In genomic region chr7:77799078-77799964, GRCh38 we compare ENCODE assay signal across 8 cellular contexts. TPM values are rescaled to one million over a fixed set of nuclear protein-coding genes. Genes with fewer than 3 reads are reported as not detected.
A peak's percentile ranks its signal among the peaks of the same experiment; 100 is the strongest.
DNase-seq lines count a peak whose midpoint lies in the region; ATAC-seq, FAIRE-seq and TF ChIP-seq lines count a peak whose summit lies in the region.

No MANE protein-coding gene starts in this region.

- peaks cover 17% of the 10 kb centered on the region for H3K4me1 ChIP-seq in keratinocyte (ENCODE audit: control insufficient read depth, extremely low read depth, insufficient read depth, low read length)

- dilution Hi-C loops in keratinocyte (cut with MboI; ENCODE audit: extremely low pct_ligation_motif_present, low sequenced_read_pairs) = no loop called here

- H3K79me2 ChIP-seq in keratinocyte (ENCODE audit: control insufficient read depth, insufficient read depth, low read length) = peaks cover 67% of the 10 kb centered on the region

- H3K9me1 ChIP-seq in keratinocyte (ENCODE audit: control insufficient read depth, extremely low read depth, insufficient read depth, low read length) = no peaks in the 10 kb centered on the region

- peak overlapping the region; percentile 92 for H3K9ac ChIP-seq in keratinocyte (ENCODE audit: control insufficient read depth, extremely low read depth, insufficient read depth, low read length)

- no peaks in the 10 kb centered on the region for H3K9me3 ChIP-seq in keratinocyte (ENCODE audit: control insufficient read depth, low read depth, low read length)

- H3K27ac ChIP-seq in caudate nucleus (ENCODE audit: low read depth, low read length) = peak overlapping the region; percentile 91
- H3K27ac ChIP-seq in keratinocyte (ENCODE audit: control insufficient read depth, insufficient read depth, low read length) = peak overlapping the region; percentile 76

- no peak for FAIRE-seq in keratinocyte (lab: Jason Lieb, UNC)

- peaks cover 2% of the 10 kb centered on the region for H4K20me1 ChIP-seq in keratinocyte (ENCODE audit: control insufficient read depth, extremely low read depth, insufficient read depth, low read length)

- H3K36me3 ChIP-seq in keratinocyte (ENCODE audit: control insufficient read depth in 2 of 2, extremely low read depth in 1 of 2, insufficient read depth in 2 of 2, low read length in 2 of 2) = peaks cover 0 to 1% of the 10 kb centered on the region in 2 experiments

- DNase-seq in AG10803 (ENCODE audit: low read depth) (peak; percentile 36), M059J (ENCODE audit: low read depth) (peak; percentile 49), T-helper 9 cell (peak; percentile 16), caudate nucleus (lab: John Stamatoyannopoulos, UW) (peak in 37 of 61 donors; percentile 10 to 68 (median 42)), keratinocyte (ENCODE audit: low read depth, low spot score) (no peak), cortex of kidney (lab: John Stamatoyannopoulos, UW) (no peak)
- DNase-seq in stimulated activated CD4-positive, alpha-beta T cell treated with anti-CD3 and anti-CD28 coated beads, Interleukin-15, amount 100 ng/mL, for 24 hours = peak; percentile 40

- peak overlapping the region; percentile 84 for H3K4me2 ChIP-seq in keratinocyte (ENCODE audit: control insufficient read depth, extremely low read depth, insufficient read depth, low read depth, low read length)

- peak overlapping the region; percentile 93 for H2AFZ ChIP-seq in keratinocyte (ENCODE audit: control insufficient read depth, low read length)

- ATAC-seq in GM19438 (IDR thresholded peaks at IDR 0.05; ENCODE audit: low read depth, unreplicated experiment) = peak; percentile 3

- H3K27me3 ChIP-seq in keratinocyte (ENCODE audit: control insufficient read depth, extremely low read depth, insufficient read depth, low read length) = no peaks in the 10 kb centered on the region

- H3K4me3 ChIP-seq in AG10803 (ENCODE audit: low read length) = peak overlapping the region; percentile 97
- H3K4me3 ChIP-seq in keratinocyte (ENCODE audit: control insufficient read depth in 2 of 3, extremely low read depth in 1 of 3, insufficient read depth in 2 of 3, low read depth in 1 of 3, low read length in 3 of 3) = peak overlapping the region; percentile 73 to 93 (median 88)

- no peak for TF ChIP-seq CTCF in AG10803 (conservative IDR thresholded peaks at IDR 0.05; ENCODE audit: low read length)
- TF ChIP-seq CTCF in keratinocyte (optimal IDR thresholded peaks at IDR 0.05 in 1 of 3, IDR thresholded peaks at IDR 0.05 in 1 of 3, conservative IDR thresholded peaks at IDR 0.05 in 1 of 3; ENCODE audit: extremely low read depth in 1 of 3, insufficient read depth in 2 of 3, low read length in 3 of 3) = no peak

RNA-seq across cellular contexts. Expression of gene PHTF2, which starts 0.7 kb away (rescaled TPM):
- total RNA-seq in M059J (2014; rRNA removed; shearing (Covaris generic)) = 39.3 and 46.0 TPM in 2 replicates
- polyA plus RNA-seq in keratinocyte = 13.6 to 24.1 TPM (median 16.4 TPM) in 3 replicates
- 25.6 TPM for polyA plus RNA-seq in keratinocyte (2011; ENCODE audit: low read depth)
- polyA plus RNA-seq in keratinocyte (2011; cell fraction: cytosol; rRNA removed) = 7.8 and 16.6 TPM in 2 replicates
- 15.9 and 21.8 TPM in 2 replicates for polyA plus RNA-seq in keratinocyte (2011; cell fraction: nucleus; rRNA removed)
- 11.4 and 13.6 TPM in 2 replicates for polyA plus RNA-seq in keratinocyte (2012; ENCODE audit: low replicate concordance)
- polyA minus RNA-seq in keratinocyte = 5.1 to 26.1 TPM (median 8.6 TPM) in 3 replicates
- 11.1 TPM for polyA minus RNA-seq in keratinocyte (2011; cell fraction: cytosol; rRNA and poly(A)+ RNA removed)
- 15.3 and 32.1 TPM in 2 replicates for polyA minus RNA-seq in keratinocyte (2011; cell fraction: nucleus; rRNA and poly(A)+ RNA removed)

RNA-seq across cellular contexts. Expression of gene TMEM60, which starts 1.1 kb away (rescaled TPM):
- 49.7 and 59.7 TPM in 2 replicates for total RNA-seq in M059J (2014; rRNA removed; shearing (Covaris generic))
- 18.6 to 27.5 TPM (median 21.3 TPM) in 3 replicates for polyA plus RNA-seq in keratinocyte
- polyA plus RNA-seq in keratinocyte (2011; ENCODE audit: low read depth) = 2.3 TPM
- polyA plus RNA-seq in keratinocyte (2011; cell fraction: cytosol; rRNA removed) = 17.2 and 26.9 TPM in 2 replicates
- polyA plus RNA-seq in keratinocyte (2011; cell fraction: nucleus; rRNA removed) = 16.2 and 20.6 TPM in 2 replicates
- 15.8 and 16.0 TPM in 2 replicates for polyA plus RNA-seq in keratinocyte (2012; ENCODE audit: low replicate concordance)
- 1.5 to 9.4 TPM (median 7.6 TPM) in 3 replicates for polyA minus RNA-seq in keratinocyte
- polyA minus RNA-seq in keratinocyte (2011; cell fraction: cytosol; rRNA and poly(A)+ RNA removed) = 5.4 TPM
- polyA minus RNA-seq in keratinocyte (2011; cell fraction: nucleus; rRNA and poly(A)+ RNA removed) = 3.7 and 6.0 TPM in 2 replicates

Comparison
In these comparisons a context has a peak if more than half of its experiments do, and no peak if none do; other contexts are left out.
1. DNase-seq: peak in AG10803 (single experiment), M059J (single experiment), T-helper 9 cell (single experiment), caudate nucleus (37 of 61) and stimulated activated CD4-positive, alpha-beta T cell treated with anti-CD3 and anti-CD28 coated beads, Interleukin-15, amount 100 ng/mL, for 24 hours (single experiment); none in keratinocyte (single experiment) and cortex of kidney (single experiment).